In the genomic region with DNA sequence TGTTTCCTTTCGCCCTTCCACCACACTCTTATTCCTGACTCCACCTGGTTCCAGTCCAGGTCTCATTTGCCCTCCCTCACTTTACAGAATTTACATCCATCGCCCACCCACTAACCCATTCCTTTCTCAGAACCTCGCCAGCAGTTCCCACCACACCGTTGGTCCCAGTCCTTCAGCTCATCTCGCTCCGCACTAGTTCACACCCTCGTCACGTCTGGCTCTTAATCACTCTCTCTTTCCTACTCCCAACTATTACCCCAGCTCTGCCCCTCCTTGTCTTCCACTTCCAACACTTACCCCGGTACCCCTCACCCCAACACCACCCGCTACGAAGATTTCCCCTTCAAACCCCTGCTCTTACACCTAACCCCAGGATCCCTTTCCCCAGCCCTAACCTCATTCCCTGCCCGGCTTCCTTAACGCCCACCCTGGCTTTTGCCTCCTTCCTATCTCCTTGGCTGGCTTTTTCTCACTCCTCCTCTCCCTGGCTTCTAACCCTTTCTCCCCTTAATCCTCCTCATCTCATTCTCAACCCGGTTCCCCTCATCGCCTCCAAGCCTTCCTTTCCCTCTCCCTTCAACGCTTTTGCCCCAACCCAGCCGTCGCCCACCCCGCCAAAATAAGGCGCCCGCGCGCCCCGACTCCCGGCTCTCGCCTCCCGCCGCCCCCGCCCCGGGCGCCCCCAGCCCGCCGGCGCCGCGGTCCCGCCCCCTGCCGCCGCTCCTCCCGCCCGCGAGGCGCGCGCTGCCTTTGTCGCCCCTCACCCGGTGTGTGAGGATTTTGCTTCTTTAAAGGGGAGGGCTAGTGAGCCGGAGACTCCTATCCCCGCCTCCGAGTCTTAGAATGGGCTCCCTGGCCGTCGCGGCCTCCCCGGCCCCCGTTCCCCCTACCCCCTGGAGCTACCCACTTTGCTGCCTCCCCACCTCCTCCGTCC, we compare ENCODE assay signal across 1 cellular context.
TF ChIP-seq lines count a peak whose summit lies in the region.

No MANE protein-coding gene starts in this region.

TF ChIP-seq in HEK293, 187 proteins besides CTCF, POLR2A, EP300 and RAD21 (continued from another document):
- TF ChIP-seq, protein P1, sequence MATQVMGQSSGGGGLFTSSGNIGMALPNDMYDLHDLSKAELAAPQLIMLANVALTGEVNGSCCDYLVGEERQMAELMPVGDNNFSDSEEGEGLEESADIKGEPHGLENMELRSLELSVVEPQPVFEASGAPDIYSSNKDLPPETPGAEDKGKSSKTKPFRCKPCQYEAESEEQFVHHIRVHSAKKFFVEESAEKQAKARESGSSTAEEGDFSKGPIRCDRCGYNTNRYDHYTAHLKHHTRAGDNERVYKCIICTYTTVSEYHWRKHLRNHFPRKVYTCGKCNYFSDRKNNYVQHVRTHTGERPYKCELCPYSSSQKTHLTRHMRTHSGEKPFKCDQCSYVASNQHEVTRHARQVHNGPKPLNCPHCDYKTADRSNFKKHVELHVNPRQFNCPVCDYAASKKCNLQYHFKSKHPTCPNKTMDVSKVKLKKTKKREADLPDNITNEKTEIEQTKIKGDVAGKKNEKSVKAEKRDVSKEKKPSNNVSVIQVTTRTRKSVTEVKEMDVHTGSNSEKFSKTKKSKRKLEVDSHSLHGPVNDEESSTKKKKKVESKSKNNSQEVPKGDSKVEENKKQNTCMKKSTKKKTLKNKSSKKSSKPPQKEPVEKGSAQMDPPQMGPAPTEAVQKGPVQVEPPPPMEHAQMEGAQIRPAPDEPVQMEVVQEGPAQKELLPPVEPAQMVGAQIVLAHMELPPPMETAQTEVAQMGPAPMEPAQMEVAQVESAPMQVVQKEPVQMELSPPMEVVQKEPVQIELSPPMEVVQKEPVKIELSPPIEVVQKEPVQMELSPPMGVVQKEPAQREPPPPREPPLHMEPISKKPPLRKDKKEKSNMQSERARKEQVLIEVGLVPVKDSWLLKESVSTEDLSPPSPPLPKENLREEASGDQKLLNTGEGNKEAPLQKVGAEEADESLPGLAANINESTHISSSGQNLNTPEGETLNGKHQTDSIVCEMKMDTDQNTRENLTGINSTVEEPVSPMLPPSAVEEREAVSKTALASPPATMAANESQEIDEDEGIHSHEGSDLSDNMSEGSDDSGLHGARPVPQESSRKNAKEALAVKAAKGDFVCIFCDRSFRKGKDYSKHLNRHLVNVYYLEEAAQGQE (tag by site-specific recombination; IDR thresholded peaks at IDR 0.05), result peak; percentile 42; the same call in 1 of the 2 replicates
- TF ChIP-seq EGR2 (tag by site-specific recombination; IDR thresholded peaks at IDR 0.05; ENCODE audit: low read depth) (peak; percentile 55; the same call in 1 of the 2 replicates), KLF1 (tag by site-specific recombination; IDR thresholded peaks at IDR 0.05) (peak; percentile 36; the same call in 1 of the 2 replicates), ZNF560 (tag by site-specific recombination; IDR thresholded peaks at IDR 0.05; ENCODE audit: borderline replicate concordance) (no peak), GLIS2 (tag by site-specific recombination; IDR thresholded peaks at IDR 0.05) (peak; percentile 16; the same call in 1 of the 2 replicates), ZNF837 (tag by site-specific recombination; IDR thresholded peaks at IDR 0.05) (no peak), ZNF600 (tag by site-specific recombination; IDR thresholded peaks at IDR 0.05) (peak; percentile 97), ZFHX2 (tag by site-specific recombination; conservative IDR thresholded peaks at IDR 0.05) (peak; percentile 82; the same call in 1 of the 2 replicates), ZNF521 (tag by site-specific recombination; IDR thresholded peaks at IDR 0.05) (no peak), ZNF223 (tag by site-specific recombination; IDR thresholded peaks at IDR 0.05) (0 out of 2 replicates have a peak, but pooled peaks have one; percentile 43), SP2 (tag by site-specific recombination; IDR thresholded peaks at IDR 0.05) (peak; percentile 45; the same call in 1 of the 2 replicates), ZNF335 (tag by site-specific recombination; conservative IDR thresholded peaks at IDR 0.05) (peak; percentile 71), ZNF121 (tag by site-specific recombination; IDR thresholded peaks at IDR 0.05) (no peak), PRDM1 (tag by site-specific recombination; IDR thresholded peaks at IDR 0.05) (peak; percentile 90), ZBTB20 (tag by site-specific recombination; IDR thresholded peaks at IDR 0.05) (peak; percentile 86), MYNN (tag by site-specific recombination; IDR thresholded peaks at IDR 0.05; ENCODE audit: borderline replicate concordance) (0 out of 2 replicates have a peak, but pooled peaks have one; percentile 11), SP3 (tag by site-specific recombination; IDR thresholded peaks at IDR 0.05) (peak; percentile 35), ZBTB17 (tag by site-specific recombination; IDR thresholded peaks at IDR 0.05) (peak; percentile 77), ZNF175 (tag by site-specific recombination; IDR thresholded peaks at IDR 0.05) (no peak), ZNF239 (tag by site-specific recombination; IDR thresholded peaks at IDR 0.05) (no peak), ZNF843 (tag by site-specific recombination; IDR thresholded peaks at IDR 0.05) (peak; percentile 18; the same call in 1 of the 2 replicates), ZNF266 (tag by site-specific recombination; IDR thresholded peaks at IDR 0.05; ENCODE audit: low read depth) (0 out of 2 replicates have a peak, but pooled peaks have one; percentile 7), ZBTB48 (tag by site-specific recombination; IDR thresholded peaks at IDR 0.05) (peak; percentile 91), ZNF624 (tag by site-specific recombination; IDR thresholded peaks at IDR 0.05) (no peak), ZNF791 (tag by site-specific recombination; IDR thresholded peaks at IDR 0.05) (0 out of 2 replicates have a peak, but pooled peaks have one; percentile 35), ZNF785 (tag by site-specific recombination; IDR thresholded peaks at IDR 0.05) (0 out of 2 replicates have a peak, but pooled peaks have one; percentile 13), ZNF544 (tag by site-specific recombination; IDR thresholded peaks at IDR 0.05) (peak; percentile 5; the same call in 1 of the 2 replicates), GFI1B (tag by site-specific recombination; IDR thresholded peaks at IDR 0.05) (no peak), ZFP37 (tag by site-specific recombination; IDR thresholded peaks at IDR 0.05) (0 out of 2 replicates have a peak, but pooled peaks have one; percentile 13)
- TF ChIP-seq, protein P2, sequence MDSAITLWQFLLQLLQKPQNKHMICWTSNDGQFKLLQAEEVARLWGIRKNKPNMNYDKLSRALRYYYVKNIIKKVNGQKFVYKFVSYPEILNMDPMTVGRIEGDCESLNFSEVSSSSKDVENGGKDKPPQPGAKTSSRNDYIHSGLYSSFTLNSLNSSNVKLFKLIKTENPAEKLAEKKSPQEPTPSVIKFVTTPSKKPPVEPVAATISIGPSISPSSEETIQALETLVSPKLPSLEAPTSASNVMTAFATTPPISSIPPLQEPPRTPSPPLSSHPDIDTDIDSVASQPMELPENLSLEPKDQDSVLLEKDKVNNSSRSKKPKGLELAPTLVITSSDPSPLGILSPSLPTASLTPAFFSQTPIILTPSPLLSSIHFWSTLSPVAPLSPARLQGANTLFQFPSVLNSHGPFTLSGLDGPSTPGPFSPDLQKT (IDR thresholded peaks at IDR 0.05; ENCODE audit: borderline replicate concordance, low read depth, low read length), result no peak
- TF ChIP-seq, protein P3, sequence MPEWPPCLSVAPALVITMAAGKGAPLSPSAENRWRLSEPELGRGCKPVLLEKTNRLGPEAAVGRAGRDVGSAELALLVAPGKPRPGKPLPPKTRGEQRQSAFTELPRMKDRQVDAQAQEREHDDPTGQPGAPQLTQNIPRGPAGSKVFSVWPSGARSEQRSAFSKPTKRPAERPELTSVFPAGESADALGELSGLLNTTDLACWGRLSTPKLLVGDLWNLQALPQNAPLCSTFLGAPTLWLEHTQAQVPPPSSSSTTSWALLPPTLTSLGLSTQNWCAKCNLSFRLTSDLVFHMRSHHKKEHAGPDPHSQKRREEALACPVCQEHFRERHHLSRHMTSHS (tag by site-specific recombination; IDR thresholded peaks at IDR 0.05), result no peak
- TF ChIP-seq, protein P4, sequence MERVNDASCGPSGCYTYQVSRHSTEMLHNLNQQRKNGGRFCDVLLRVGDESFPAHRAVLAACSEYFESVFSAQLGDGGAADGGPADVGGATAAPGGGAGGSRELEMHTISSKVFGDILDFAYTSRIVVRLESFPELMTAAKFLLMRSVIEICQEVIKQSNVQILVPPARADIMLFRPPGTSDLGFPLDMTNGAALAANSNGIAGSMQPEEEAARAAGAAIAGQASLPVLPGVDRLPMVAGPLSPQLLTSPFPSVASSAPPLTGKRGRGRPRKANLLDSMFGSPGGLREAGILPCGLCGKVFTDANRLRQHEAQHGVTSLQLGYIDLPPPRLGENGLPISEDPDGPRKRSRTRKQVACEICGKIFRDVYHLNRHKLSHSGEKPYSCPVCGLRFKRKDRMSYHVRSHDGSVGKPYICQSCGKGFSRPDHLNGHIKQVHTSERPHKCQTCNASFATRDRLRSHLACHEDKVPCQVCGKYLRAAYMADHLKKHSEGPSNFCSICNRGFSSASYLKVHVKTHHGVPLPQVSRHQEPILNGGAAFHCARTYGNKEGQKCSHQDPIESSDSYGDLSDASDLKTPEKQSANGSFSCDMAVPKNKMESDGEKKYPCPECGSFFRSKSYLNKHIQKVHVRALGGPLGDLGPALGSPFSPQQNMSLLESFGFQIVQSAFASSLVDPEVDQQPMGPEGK (tag by site-specific recombination; IDR thresholded peaks at IDR 0.05), result peak; percentile 32
- TF ChIP-seq, protein P5, sequence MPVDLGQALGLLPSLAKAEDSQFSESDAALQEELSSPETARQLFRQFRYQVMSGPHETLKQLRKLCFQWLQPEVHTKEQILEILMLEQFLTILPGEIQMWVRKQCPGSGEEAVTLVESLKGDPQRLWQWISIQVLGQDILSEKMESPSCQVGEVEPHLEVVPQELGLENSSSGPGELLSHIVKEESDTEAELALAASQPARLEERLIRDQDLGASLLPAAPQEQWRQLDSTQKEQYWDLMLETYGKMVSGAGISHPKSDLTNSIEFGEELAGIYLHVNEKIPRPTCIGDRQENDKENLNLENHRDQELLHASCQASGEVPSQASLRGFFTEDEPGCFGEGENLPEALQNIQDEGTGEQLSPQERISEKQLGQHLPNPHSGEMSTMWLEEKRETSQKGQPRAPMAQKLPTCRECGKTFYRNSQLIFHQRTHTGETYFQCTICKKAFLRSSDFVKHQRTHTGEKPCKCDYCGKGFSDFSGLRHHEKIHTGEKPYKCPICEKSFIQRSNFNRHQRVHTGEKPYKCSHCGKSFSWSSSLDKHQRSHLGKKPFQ (tag by site-specific recombination; IDR thresholded peaks at IDR 0.05), result peak; percentile 99
- TF ChIP-seq, protein P6, sequence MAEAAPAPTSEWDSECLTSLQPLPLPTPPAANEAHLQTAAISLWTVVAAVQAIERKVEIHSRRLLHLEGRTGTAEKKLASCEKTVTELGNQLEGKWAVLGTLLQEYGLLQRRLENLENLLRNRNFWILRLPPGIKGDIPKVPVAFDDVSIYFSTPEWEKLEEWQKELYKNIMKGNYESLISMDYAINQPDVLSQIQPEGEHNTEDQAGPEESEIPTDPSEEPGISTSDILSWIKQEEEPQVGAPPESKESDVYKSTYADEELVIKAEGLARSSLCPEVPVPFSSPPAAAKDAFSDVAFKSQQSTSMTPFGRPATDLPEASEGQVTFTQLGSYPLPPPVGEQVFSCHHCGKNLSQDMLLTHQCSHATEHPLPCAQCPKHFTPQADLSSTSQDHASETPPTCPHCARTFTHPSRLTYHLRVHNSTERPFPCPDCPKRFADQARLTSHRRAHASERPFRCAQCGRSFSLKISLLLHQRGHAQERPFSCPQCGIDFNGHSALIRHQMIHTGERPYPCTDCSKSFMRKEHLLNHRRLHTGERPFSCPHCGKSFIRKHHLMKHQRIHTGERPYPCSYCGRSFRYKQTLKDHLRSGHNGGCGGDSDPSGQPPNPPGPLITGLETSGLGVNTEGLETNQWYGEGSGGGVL (tag by site-specific recombination; IDR thresholded peaks at IDR 0.05), result peak; percentile 74
- TF ChIP-seq, protein P7, sequence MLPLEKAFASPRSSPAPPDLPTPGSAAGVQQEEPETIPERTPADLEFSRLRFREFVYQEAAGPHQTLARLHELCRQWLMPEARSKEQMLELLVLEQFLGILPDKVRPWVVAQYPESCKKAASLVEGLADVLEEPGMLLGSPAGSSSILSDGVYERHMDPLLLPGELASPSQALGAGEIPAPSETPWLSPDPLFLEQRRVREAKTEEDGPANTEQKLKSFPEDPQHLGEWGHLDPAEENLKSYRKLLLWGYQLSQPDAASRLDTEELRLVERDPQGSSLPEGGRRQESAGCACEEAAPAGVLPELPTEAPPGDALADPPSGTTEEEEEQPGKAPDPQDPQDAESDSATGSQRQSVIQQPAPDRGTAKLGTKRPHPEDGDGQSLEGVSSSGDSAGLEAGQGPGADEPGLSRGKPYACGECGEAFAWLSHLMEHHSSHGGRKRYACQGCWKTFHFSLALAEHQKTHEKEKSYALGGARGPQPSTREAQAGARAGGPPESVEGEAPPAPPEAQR (tag by site-specific recombination; IDR thresholded peaks at IDR 0.05), result no peak
- TF ChIP-seq, protein P8, sequence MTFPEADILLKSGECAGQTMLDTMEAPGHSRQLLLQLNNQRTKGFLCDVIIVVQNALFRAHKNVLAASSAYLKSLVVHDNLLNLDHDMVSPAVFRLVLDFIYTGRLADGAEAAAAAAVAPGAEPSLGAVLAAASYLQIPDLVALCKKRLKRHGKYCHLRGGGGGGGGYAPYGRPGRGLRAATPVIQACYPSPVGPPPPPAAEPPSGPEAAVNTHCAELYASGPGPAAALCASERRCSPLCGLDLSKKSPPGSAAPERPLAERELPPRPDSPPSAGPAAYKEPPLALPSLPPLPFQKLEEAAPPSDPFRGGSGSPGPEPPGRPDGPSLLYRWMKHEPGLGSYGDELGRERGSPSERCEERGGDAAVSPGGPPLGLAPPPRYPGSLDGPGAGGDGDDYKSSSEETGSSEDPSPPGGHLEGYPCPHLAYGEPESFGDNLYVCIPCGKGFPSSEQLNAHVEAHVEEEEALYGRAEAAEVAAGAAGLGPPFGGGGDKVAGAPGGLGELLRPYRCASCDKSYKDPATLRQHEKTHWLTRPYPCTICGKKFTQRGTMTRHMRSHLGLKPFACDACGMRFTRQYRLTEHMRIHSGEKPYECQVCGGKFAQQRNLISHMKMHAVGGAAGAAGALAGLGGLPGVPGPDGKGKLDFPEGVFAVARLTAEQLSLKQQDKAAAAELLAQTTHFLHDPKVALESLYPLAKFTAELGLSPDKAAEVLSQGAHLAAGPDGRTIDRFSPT (tag by site-specific recombination; IDR thresholded peaks at IDR 0.05), result no peak
- TF ChIP-seq, protein P9, sequence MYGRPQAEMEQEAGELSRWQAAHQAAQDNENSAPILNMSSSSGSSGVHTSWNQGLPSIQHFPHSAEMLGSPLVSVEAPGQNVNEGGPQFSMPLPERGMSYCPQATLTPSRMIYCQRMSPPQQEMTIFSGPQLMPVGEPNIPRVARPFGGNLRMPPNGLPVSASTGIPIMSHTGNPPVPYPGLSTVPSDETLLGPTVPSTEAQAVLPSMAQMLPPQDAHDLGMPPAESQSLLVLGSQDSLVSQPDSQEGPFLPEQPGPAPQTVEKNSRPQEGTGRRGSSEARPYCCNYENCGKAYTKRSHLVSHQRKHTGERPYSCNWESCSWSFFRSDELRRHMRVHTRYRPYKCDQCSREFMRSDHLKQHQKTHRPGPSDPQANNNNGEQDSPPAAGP (tag by site-specific recombination; IDR thresholded peaks at IDR 0.05), result peak; percentile 43; the same call in 1 of the 2 replicates
